In the genomic region with DNA sequence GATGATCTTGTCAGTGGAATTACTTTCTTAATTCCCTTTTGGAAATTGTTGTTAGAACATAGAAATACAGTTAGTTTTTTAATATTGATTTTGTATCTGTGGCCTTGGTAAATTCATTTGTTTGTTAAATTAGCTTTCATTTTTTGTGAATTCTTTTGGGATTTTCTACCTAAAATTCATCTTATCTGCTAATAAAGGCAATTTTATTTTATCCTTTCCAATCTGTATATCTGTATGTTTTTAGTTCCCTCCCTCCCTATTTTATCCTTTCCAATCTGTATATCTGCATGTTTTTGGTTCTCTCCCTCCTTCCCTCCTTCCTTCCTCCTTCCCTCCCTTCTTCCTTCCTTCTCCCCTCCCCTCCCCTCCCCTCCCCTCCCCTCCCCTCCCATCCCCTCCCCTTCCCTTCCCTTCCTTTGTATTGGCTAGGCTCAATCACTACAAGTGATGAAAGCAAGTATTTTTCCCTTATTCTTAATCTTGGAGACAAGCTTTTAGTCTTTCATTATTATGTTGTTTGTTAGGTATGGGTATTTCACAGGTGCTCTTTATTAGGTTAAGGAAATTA, we compare ENCODE assay signal across 8 cellular contexts.
"Had no signal": no experiment of that assay in that cellular context is flagged by ENCODE, and none has a peak within 500 bp of the region (broad histone marks: within the 10 kb centered on the region; RNA-seq: fewer than 3 reads in every experiment).

No MANE protein-coding gene starts in this region.

- H3K4me3 ChIP-seq: GM12878 had no signal

- DNase-seq: GDM1, GF-D8 had no signal

- FAIRE-seq: G401.6, GM12878, GM12891, GM12892, GM18507, GM19239 had no signal

- ATAC-seq: GM12878 had no signal
